In the genomic region with DNA sequence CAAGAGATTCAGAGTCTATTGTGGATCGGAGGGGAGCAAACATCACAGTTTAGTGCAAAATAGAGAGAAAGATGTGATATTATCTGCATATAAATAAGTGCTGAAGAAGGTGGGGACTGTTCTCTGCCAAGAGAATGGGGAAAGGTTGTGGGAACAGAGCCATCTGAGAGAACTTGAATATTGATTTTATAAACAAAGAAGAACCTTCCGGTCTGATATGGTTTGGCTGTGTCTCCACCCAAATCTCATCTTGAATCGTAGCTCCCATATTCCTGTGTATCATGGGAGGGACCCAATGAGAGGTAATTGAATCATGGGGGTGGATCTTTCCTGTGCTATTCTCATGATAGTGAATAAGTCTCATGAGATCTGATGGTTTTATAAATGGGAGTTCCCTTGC, we compare ENCODE assay signal across 8 cellular contexts. TPM values are rescaled to one million over a fixed set of nuclear protein-coding genes. Genes with fewer than 3 reads are reported as not detected.
"Had no signal": no experiment of that assay in that cellular context is flagged by ENCODE, and none has a peak within 500 bp of the region (broad histone marks: within the 10 kb centered on the region; RNA-seq: fewer than 3 reads in every experiment).

No MANE protein-coding gene starts in this region.

- H3K4me3 ChIP-seq: GM23248, HAP-1 had no signal

- H3K27ac Mint-ChIP-seq: HFFc6 had no signal

- DNase-seq: GM23248, GOT3, H7, HFFc6, IMR-90 had no signal

- H3K27ac ChIP-seq: GM23248 had no signal

- H3K4me3 Mint-ChIP-seq: HFFc6 had no signal

- H3K9me3 Mint-ChIP-seq: HFFc6 had no signal

RNA-seq across cellular contexts. Expression of a gene that starts 30.1 kb away (rescaled TPM):
- total RNA-seq: H4, H7, IMR-90 had no signal

RNA-seq across cellular contexts. Expression of a gene that starts 46.2 kb away (rescaled TPM):
- total RNA-seq: H4, H7, HFFc6, HT-29, IMR-90 had no signal
- polyA plus RNA-seq: IMR-90 had no signal
